ENCODE assay signal across 9 cellular contexts in genomic region chr19:17721821-17722220, GRCh38. TPM values are rescaled to one million over a fixed set of nuclear protein-coding genes. Genes with fewer than 3 reads are reported as not detected.
DNase-seq lines count a peak whose midpoint lies in the region; ATAC-seq and TF ChIP-seq lines count a peak whose summit lies in the region.
"Had no signal": no experiment of that assay in that cellular context is flagged by ENCODE, and none has a peak within 500 bp of the region (broad histone marks: within the 10 kb centered on the region; RNA-seq: fewer than 3 reads in every experiment).

No MANE protein-coding gene starts in this region.

- no peak overlapping the region for H3K4me3 ChIP-seq in GM23338
- no peak overlapping the region for H3K4me3 ChIP-seq in fibroblast of lung (replicated peaks in 1 of 4; ENCODE audit: control extremely low read depth in 1 of 4, insufficient read depth in 1 of 4, low read depth in 3 of 4, low read length in 4 of 4)
- H3K4me3 ChIP-seq in gastrocnemius medialis, result no peak overlapping the region
- H3K4me3 ChIP-seq in BE2C (ENCODE audit: low read depth, low read length), result no peak overlapping the region
- H3K4me3 ChIP-seq in effector memory CD4-positive, alpha-beta T cell (ENCODE audit: insufficient read depth, low read depth, low read length, poor library complexity, severe bottlenecking), result no peak overlapping the region

- peak overlapping the region; percentile 74; the same call in 2 of the 3 replicates for H3K4me3 Mint-ChIP-seq in GM23338

- TF ChIP-seq CTCF in GM23338 (conservative IDR thresholded peaks at IDR 0.05; ENCODE audit: low read depth in 2 of 2), result no peak
- TF ChIP-seq CTCF in fibroblast of lung (conservative IDR thresholded peaks at IDR 0.05 in 1 of 2, IDR thresholded peaks at IDR 0.05 in 1 of 2; ENCODE audit: low read depth in 1 of 2, low read length in 2 of 2), result no peak
- no peak for TF ChIP-seq CTCF in gastrocnemius medialis (IDR thresholded peaks at IDR 0.05 in 4 of 5, conservative IDR thresholded peaks at IDR 0.05 in 1 of 5)
- no peak for TF ChIP-seq CTCF in BE2C (IDR thresholded peaks at IDR 0.05; ENCODE audit: low read depth, low read length)

- H3K4me2 ChIP-seq in GM23338, result no peak overlapping the region
- no peak overlapping the region for H3K4me2 ChIP-seq in fibroblast of lung (ENCODE audit: extremely low read depth, insufficient read depth, low read length)

- peaks cover 6% of the 10 kb centered on the region for H3K27me3 Mint-ChIP-seq in GM23338 (ENCODE audit: insufficient read depth, low read depth, poor library complexity)

- H3K36me3 ChIP-seq in GM23338 (ENCODE audit: insufficient read depth) (no peaks in the 10 kb centered on the region; the same call in 1 of the 2 replicates), fibroblast of lung (ENCODE audit: control insufficient read depth, insufficient read depth, low read length) (peaks cover 19% of the 10 kb centered on the region), gastrocnemius medialis (peaks cover 0 to 27% of the 10 kb centered on the region in 2 donors), BE2C (peaks cover 40% of the 10 kb centered on the region)
- peaks cover 34% of the 10 kb centered on the region for H3K36me3 ChIP-seq in effector memory CD4-positive, alpha-beta T cell (ENCODE audit: control insufficient read depth, insufficient read depth, low read length)

- TF ChIP-seq POLR2A in gastrocnemius medialis (IDR thresholded peaks at IDR 0.05), result no peak

- in situ Hi-C loops in gastrocnemius medialis (cut with MboI; ENCODE audit: low sequenced_read_pairs in 4 of 4), result no loop called here

- ATAC-seq in GM23338 (no peak), gastrocnemius medialis (no peak)

- DNase-seq in GM23338 (ENCODE audit: low spot score) (no peak), SKM-1 (lab: John Stamatoyannopoulos, UW; ENCODE audit: unreplicated experiment) (peak; percentile 92), fibroblast of lung (ENCODE audit: low read depth in 2 of 2) (no peak), gastrocnemius medialis (peak; percentile 12 to 24), BE2C (no peak), SHP77 (lab: John Stamatoyannopoulos, UW) (no peak), DMS153 (lab: John Stamatoyannopoulos, UW) (no peak)
- no peak for DNase-seq in effector memory CD4-positive, alpha-beta T cell
- DNase-seq: H7 had no signal

- H3K4me1 ChIP-seq in GM23338 (ENCODE audit: insufficient read depth) (peaks cover 14% of the 10 kb centered on the region; the same call in 1 of the 2 replicates), fibroblast of lung (ENCODE audit: control insufficient read depth, extremely low read depth, insufficient read depth, low read length) (peaks cover 4% of the 10 kb centered on the region), gastrocnemius medialis (peaks cover 27 to 29% of the 10 kb centered on the region in 2 donors), BE2C (peaks cover 5% of the 10 kb centered on the region; the same call in 1 of the 2 replicates)
- peaks cover 27% of the 10 kb centered on the region for H3K4me1 ChIP-seq in effector memory CD4-positive, alpha-beta T cell (ENCODE audit: control insufficient read depth, insufficient read depth, low read length, poor library complexity, severe bottlenecking)

- H2AFZ ChIP-seq in GM23338 (no peak overlapping the region), fibroblast of lung (ENCODE audit: low read length) (no peak overlapping the region)

- no peaks in the 10 kb centered on the region for H3K9me3 Mint-ChIP-seq in GM23338

- H3K9ac ChIP-seq in fibroblast of lung (ENCODE audit: insufficient read depth, low read length), result no peak overlapping the region

- H3K27ac ChIP-seq in GM23338 (ENCODE audit: low read depth), result no peak overlapping the region
- peak overlapping the region; percentile 2 for H3K27ac ChIP-seq in fibroblast of lung (ENCODE audit: insufficient read depth, low read length)
- peak overlapping the region in 2 of 4 donors; percentile 12 to 22 for H3K27ac ChIP-seq in gastrocnemius medialis
- H3K27ac ChIP-seq in effector memory CD4-positive, alpha-beta T cell (ENCODE audit: insufficient read depth, low read length, poor library complexity, severe bottlenecking), result no peak overlapping the region

- H3F3A ChIP-seq in GM23338 (replicated peaks; ENCODE audit: low read depth), result 0 out of 2 replicates have a peak, but pooled peaks cover 5% of the 10 kb centered on the region

- H4K20me1 ChIP-seq in GM23338 (replicated peaks; ENCODE audit: insufficient read depth) (peaks cover 25% of the 10 kb centered on the region), fibroblast of lung (ENCODE audit: control insufficient read depth, extremely low read depth, insufficient read depth, low read length) (no peaks in the 10 kb centered on the region)

- no peaks in the 10 kb centered on the region for H3K9me3 ChIP-seq in fibroblast of lung (ENCODE audit: control insufficient read depth, insufficient read depth, low read depth, low read length)
- H3K9me3 ChIP-seq in gastrocnemius medialis, result no peaks in the 10 kb centered on the region
- H3K9me3 ChIP-seq in BE2C, result no peaks in the 10 kb centered on the region
- no peaks in the 10 kb centered on the region for H3K9me3 ChIP-seq in effector memory CD4-positive, alpha-beta T cell (ENCODE audit: control insufficient read depth, low read length)

- H3K36me3 Mint-ChIP-seq in GM23338 (ENCODE audit: low read depth), result peaks cover 32% of the 10 kb centered on the region

- no peak overlapping the region for H3K27ac Mint-ChIP-seq in GM23338

- H3K27me3 ChIP-seq in GM23338 (ENCODE audit: insufficient read depth) (no peaks in the 10 kb centered on the region), fibroblast of lung (ENCODE audit: control insufficient read depth, insufficient read depth, low read length) (no peaks in the 10 kb centered on the region), gastrocnemius medialis (no peaks in the 10 kb centered on the region), BE2C (no peaks in the 10 kb centered on the region)
- no peaks in the 10 kb centered on the region for H3K27me3 ChIP-seq in effector memory CD4-positive, alpha-beta T cell (replicated peaks; ENCODE audit: control insufficient read depth, insufficient read depth, low read length, poor library complexity, severe bottlenecking)

- peaks cover 29% of the 10 kb centered on the region for H3K4me1 Mint-ChIP-seq in GM23338

- intact Hi-C loops in gastrocnemius medialis (cut with DNase I; ENCODE audit: low total_unique reads), result no loop called here

- H3K79me2 ChIP-seq in GM23338 (replicated peaks; ENCODE audit: insufficient read depth) (peaks cover 32% of the 10 kb centered on the region), fibroblast of lung (ENCODE audit: control insufficient read depth, insufficient read depth, low read length) (peaks cover 20% of the 10 kb centered on the region)

- H3K9me2 ChIP-seq in GM23338 (ENCODE audit: insufficient read depth), result no peaks in the 10 kb centered on the region

TF ChIP-seq in GM23338, 12 proteins besides CTCF, POLR2A, EP300 and RAD21 (continues in another document):
- TF ChIP-seq, protein P1, sequence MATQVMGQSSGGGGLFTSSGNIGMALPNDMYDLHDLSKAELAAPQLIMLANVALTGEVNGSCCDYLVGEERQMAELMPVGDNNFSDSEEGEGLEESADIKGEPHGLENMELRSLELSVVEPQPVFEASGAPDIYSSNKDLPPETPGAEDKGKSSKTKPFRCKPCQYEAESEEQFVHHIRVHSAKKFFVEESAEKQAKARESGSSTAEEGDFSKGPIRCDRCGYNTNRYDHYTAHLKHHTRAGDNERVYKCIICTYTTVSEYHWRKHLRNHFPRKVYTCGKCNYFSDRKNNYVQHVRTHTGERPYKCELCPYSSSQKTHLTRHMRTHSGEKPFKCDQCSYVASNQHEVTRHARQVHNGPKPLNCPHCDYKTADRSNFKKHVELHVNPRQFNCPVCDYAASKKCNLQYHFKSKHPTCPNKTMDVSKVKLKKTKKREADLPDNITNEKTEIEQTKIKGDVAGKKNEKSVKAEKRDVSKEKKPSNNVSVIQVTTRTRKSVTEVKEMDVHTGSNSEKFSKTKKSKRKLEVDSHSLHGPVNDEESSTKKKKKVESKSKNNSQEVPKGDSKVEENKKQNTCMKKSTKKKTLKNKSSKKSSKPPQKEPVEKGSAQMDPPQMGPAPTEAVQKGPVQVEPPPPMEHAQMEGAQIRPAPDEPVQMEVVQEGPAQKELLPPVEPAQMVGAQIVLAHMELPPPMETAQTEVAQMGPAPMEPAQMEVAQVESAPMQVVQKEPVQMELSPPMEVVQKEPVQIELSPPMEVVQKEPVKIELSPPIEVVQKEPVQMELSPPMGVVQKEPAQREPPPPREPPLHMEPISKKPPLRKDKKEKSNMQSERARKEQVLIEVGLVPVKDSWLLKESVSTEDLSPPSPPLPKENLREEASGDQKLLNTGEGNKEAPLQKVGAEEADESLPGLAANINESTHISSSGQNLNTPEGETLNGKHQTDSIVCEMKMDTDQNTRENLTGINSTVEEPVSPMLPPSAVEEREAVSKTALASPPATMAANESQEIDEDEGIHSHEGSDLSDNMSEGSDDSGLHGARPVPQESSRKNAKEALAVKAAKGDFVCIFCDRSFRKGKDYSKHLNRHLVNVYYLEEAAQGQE (IDR thresholded peaks at IDR 0.05; ENCODE audit: unreplicated experiment), result no peak
- TF ChIP-seq EZH2 (IDR thresholded peaks at IDR 0.05; ENCODE audit: low read depth, unreplicated experiment), result no peak

RNA-seq across cellular contexts. Expression of gene MAP1S, which starts 2.5 kb away (rescaled TPM):
- total RNA-seq in GM23338 (2014; rRNA removed; shearing (Covaris generic)), result 67.6 and 102 TPM in 2 replicates
- 104 and 118 TPM in 2 replicates for polyA plus RNA-seq in GM23338 (2016; fragmentation: Nextera tagmentation; extraction: Ambion mirVana)
- 15.9 and 18.3 TPM in 2 replicates for total RNA-seq in fibroblast of lung
- polyA plus RNA-seq in fibroblast of lung, result 10.5 and 13.1 TPM in 2 replicates
- polyA plus RNA-seq in fibroblast of lung (2012), result 43.8 and 63.9 TPM in 2 replicates
- 141 and 172 TPM in 2 replicates for polyA minus RNA-seq in fibroblast of lung (ENCODE audit: low replicate concordance)
- 10 to 100 TPM; 20.0 to 61.5 (median 35.1) TPM for total RNA-seq in gastrocnemius medialis
- polyA plus RNA-seq in BE2C (2012; ENCODE audit: insufficient read depth, insufficient read length, low read depth), result 288 TPM

RNA-seq across cellular contexts. Expression of gene FCHO1, which starts 29.5 kb away (rescaled TPM):
- total RNA-seq in GM23338 (2014; rRNA removed; shearing (Covaris generic)), result 22.4 and 42.3 TPM in 2 replicates
- polyA plus RNA-seq in GM23338 (2016; fragmentation: Nextera tagmentation; extraction: Ambion mirVana), result 14.9 and 18.5 TPM in 2 replicates
- under 0.01 and 0.33 TPM in 2 replicates for total RNA-seq in fibroblast of lung
- polyA plus RNA-seq in fibroblast of lung, result 0.07 and 0.16 TPM in 2 replicates
- polyA plus RNA-seq in fibroblast of lung (2012), result 0.54 and 0.78 TPM in 2 replicates
- 0.07 and 1.8 TPM in 2 replicates for polyA minus RNA-seq in fibroblast of lung (ENCODE audit: low replicate concordance)
- 1 to 10 TPM in 1 of 4 donors, under 1 TPM in 2, not detected in 1; 0.13 to 2.1 (median 0.51) TPM for total RNA-seq in gastrocnemius medialis
- 7.0 TPM for polyA plus RNA-seq in BE2C (2012; ENCODE audit: insufficient read depth, insufficient read length, low read depth)

RNA-seq across cellular contexts. Expression of gene UNC13A, which starts 33.7 kb away (rescaled TPM):
- 25.0 and 30.4 TPM in 2 replicates for total RNA-seq in GM23338 (2014; rRNA removed; shearing (Covaris generic))
- 8.7 and 9.5 TPM in 2 replicates for polyA plus RNA-seq in GM23338 (2016; fragmentation: Nextera tagmentation; extraction: Ambion mirVana)
- total RNA-seq in fibroblast of lung, result under 0.01 TPM in 2 replicates
- polyA plus RNA-seq in fibroblast of lung, result 0.27 and 0.28 TPM in 2 replicates
- 0.37 TPM in 2 replicates for polyA plus RNA-seq in fibroblast of lung (2012)
- 0.86 and 1.8 TPM in 2 replicates for polyA minus RNA-seq in fibroblast of lung (ENCODE audit: low replicate concordance)
- not detected for total RNA-seq in gastrocnemius medialis
- polyA plus RNA-seq in BE2C (2012; ENCODE audit: insufficient read depth, insufficient read length, low read depth), result 47.3 TPM

Comparison
In these comparisons a context has a peak if more than half of its experiments do, and no peak if none do; other contexts are left out.
1. DNase-seq: peak in SKM-1 (single experiment) and gastrocnemius medialis (2 of 2); none in GM23338 (single experiment), fibroblast of lung (0 of 2), BE2C (single experiment), SHP77 (0 of 2), effector memory CD4-positive, alpha-beta T cell (0 of 3) and DMS153 (single experiment).
2. RNA of gene UNC13A, which starts 33.7 kb away (total RNA-seq): 25.0 to 30.4 TPM in GM23338; under 0.01 TPM in fibroblast of lung and not detected in gastrocnemius medialis; every median in the first group is over 10 times any median in the second.